ENCODE assay signal across 8 cellular contexts in genomic region chr16:66650707-66651473, GRCh38. TPM values are rescaled to one million over a fixed set of nuclear protein-coding genes. Genes with fewer than 3 reads are reported as not detected.
DNase-seq lines count a peak whose midpoint lies in the region; ATAC-seq and TF ChIP-seq lines count a peak whose summit lies in the region.

No MANE protein-coding gene starts in this region.

- CTCF ChIA-PET in T-cell (lab: Charles Lee): interaction anchor here (0.7 to 1.9 kb wide), 12 partner anchors 10 to 244 kb away, joined by 3 to 13 read pairs (median 4); partner anchors contain the start of gene DYNC1LI2 (in 1 of the 2)

- peak overlapping the region; percentile 63 to 72 (median 65) for H3K4me3 Mint-ChIP-seq in T-cell

- H3K27me3 ChIP-seq in right atrium auricular region (no peaks in the 10 kb centered on the region), uterus (no peaks in the 10 kb centered on the region)

- no peaks in the 10 kb centered on the region for H3K9me3 Mint-ChIP-seq in T-cell

- intact Hi-C loops in uterus (cut with DNase I; ENCODE audit: low total_unique reads): no loop called here

- TF ChIP-seq CTCF in right atrium auricular region (IDR thresholded peaks at IDR 0.05): peak; percentile 70 to 92
- peak; percentile 86 to 94 (median 88) for TF ChIP-seq CTCF in uterus (IDR thresholded peaks at IDR 0.05)

- POLR2A ChIA-PET in T-cell (lab: Charles Lee): interaction anchor here in 1 of 2 donors (0.5 kb wide), 1 partner anchor 499 kb away, joined by 4 read pairs; no protein-coding TSS in a partner anchor

- peaks cover 8 to 10% (median 10%) of the 10 kb centered on the region in 3 donors for H3K4me1 Mint-ChIP-seq in T-cell

- H3K27me3 Mint-ChIP-seq in T-cell: peaks cover 5 to 11% of the 10 kb centered on the region in 2 donors

- H3K9me3 ChIP-seq in right atrium auricular region: no peaks in the 10 kb centered on the region
- H3K9me3 ChIP-seq in uterus: no peaks in the 10 kb centered on the region

- DNase-seq in GM04504 (ENCODE audit: low read depth): peak; percentile 48
- DNase-seq in NCI-H1436 treated with DMSO at 0.1 percent for 48 hours (lab: John Stamatoyannopoulos, UW): peak; percentile 25
- peak; percentile 50 to 86 (median 79) for DNase-seq in T-cell
- DNase-seq in amniotic stem cell (lab: John Stamatoyannopoulos, UW): peak; percentile 57
- peak; percentile 80 for DNase-seq in right atrium auricular region (ENCODE audit: low spot score)
- DNase-seq in pulmonary artery endothelial cell (ENCODE audit: low read depth, low spot score): peak; percentile 35
- DNase-seq in uterus: peak; percentile 77 to 79

- peak; percentile 92 for ATAC-seq in HG02759 (IDR thresholded peaks at IDR 0.05; ENCODE audit: unreplicated experiment)
- ATAC-seq in T-cell (replicated peaks in 1 of 4): peak; percentile 99 to 100 (median 99)

- H3K36me3 ChIP-seq in right atrium auricular region: no peaks in the 10 kb centered on the region
- no peaks in the 10 kb centered on the region for H3K36me3 ChIP-seq in uterus

- H3K36me3 Mint-ChIP-seq in T-cell: no peaks in the 10 kb centered on the region

- H3K27ac ChIP-seq in right atrium auricular region: no peak overlapping the region
- H3K27ac ChIP-seq in uterus: no peak overlapping the region

- TF ChIP-seq POLR2A in uterus (IDR thresholded peaks at IDR 0.05): no peak

- H3K4me3 ChIP-seq in right atrium auricular region (peak overlapping the region in 1 of 2 donors; percentile 21), uterus (no peak overlapping the region)

- peak overlapping the region in 1 of 2 donors; percentile 62 for H3K27ac Mint-ChIP-seq in T-cell

- peaks cover 0 to 10% of the 10 kb centered on the region in 2 donors for H3K4me1 ChIP-seq in right atrium auricular region
- H3K4me1 ChIP-seq in uterus: no peaks in the 10 kb centered on the region

RNA-seq across cellular contexts. Expression of gene CMTM4, which starts 45.7 kb away (rescaled TPM):
- total RNA-seq in T-cell (1 to 10 TPM; 1.1 to 2.3 (median 1.8) TPM), right atrium auricular region (10 to 100 TPM in 1 of 2 donors, 1 to 10 TPM in 1; 7.5 to 15.2 TPM), pulmonary artery endothelial cell (8.5 and 12.3 TPM in 2 replicates), uterus (10 to 100 TPM in 2 of 4 donors, 1 to 10 TPM in 2; 6.1 to 41.5 (median 15.1) TPM)

RNA-seq across cellular contexts. Expression of gene CMTM3, which starts 46.4 kb away (rescaled TPM):
- total RNA-seq in T-cell (10 to 100 TPM; 63.5 to 84.8 (median 75.4) TPM), right atrium auricular region (10 to 100 TPM; 15.6 to 26.2 TPM), pulmonary artery endothelial cell (23.5 and 23.7 TPM in 2 replicates), uterus (10 to 100 TPM; 42.6 to 67.9 (median 56.2) TPM)

Comparison
In these comparisons a context has a peak if more than half of its experiments do, and no peak if none do; other contexts are left out.
1. DNase-seq: peak in every context shown above with its lines; median percentile 80 in right atrium auricular region; 79 in T-cell; 78 in uterus; 57 in amniotic stem cell; 48 in GM04504; 35 in pulmonary artery endothelial cell; 25 in NCI-H1436 treated with DMSO at 0.1 percent for 48 hours.